Comparison of ENCODE assay signal across 8 cellular contexts in the genomic region with DNA sequence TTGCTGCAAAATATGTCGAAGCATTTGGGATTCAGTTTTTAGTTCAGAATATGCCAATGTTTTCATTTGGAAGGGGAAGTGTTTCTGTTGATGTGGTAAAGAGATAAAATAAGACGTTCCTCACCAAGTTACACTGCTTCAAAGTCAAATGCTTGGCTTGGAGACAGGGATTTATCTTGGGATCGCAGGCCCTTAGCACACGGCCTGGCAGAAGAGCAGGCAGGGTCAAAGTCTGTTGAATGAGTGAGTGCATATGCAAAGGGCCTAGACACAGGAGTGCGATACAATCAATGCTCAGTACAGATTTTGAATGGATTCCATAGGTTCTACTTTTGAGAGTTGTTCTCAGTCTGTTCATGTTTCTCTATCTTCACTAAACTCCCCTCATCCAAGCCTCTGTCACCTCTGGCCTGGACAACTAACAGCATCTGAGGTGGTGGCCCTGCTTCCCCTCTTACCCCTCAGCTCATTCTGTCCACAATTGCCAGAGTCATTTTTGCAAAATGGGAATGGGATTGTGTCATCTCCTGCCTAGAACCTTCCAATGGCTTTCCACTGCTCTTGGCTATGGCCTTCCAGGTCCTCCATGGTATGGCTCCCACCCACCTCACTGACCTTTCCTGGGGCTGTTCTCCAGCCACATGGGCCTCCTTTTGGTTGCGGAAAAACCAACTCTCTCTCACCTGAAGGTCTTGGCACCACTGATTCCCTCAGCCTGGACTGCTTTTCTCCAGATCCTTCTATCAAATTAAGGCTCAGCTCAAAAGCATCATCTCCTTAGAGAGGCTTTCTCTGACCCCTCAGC. TPM values are rescaled to one million over a fixed set of nuclear protein-coding genes. Genes with fewer than 3 reads are reported as not detected.
A peak's percentile ranks its signal among the peaks of the same experiment; 100 is the strongest.
DNase-seq lines count a peak whose midpoint lies in the region; ATAC-seq and TF ChIP-seq lines count a peak whose summit lies in the region.

No MANE protein-coding gene starts in this region.

- CTCF ChIA-PET in AG04449 (lab: Yijun Ruan, JAX) (interaction anchor here (1.1 to 15.0 kb wide), 3 partner anchors 15 to 25 kb away, joined by 3 to 108 read pairs (median 4); no protein-coding TSS in a partner anchor), RWPE1 (lab: Yijun Ruan, JAX) (no interaction called here)
- CTCF ChIA-PET in naive thymus-derived CD4-positive, alpha-beta T cell (lab: Charles Lee): no interaction called here

- no peaks in the 10 kb centered on the region for H3K9me3 ChIP-seq in breast epithelium
- H3K9me3 ChIP-seq in naive thymus-derived CD4-positive, alpha-beta T cell (ENCODE audit: control insufficient read depth in 2 of 3, low read length in 3 of 3): no peaks in the 10 kb centered on the region

- no peaks in the 10 kb centered on the region for H3K9me3 Mint-ChIP-seq in IgD-negative memory B cell
- H3K9me3 Mint-ChIP-seq in naive thymus-derived CD4-positive, alpha-beta T cell: no peaks in the 10 kb centered on the region

- peak overlapping the region; percentile 82 to 96 (median 84) for H3K27ac Mint-ChIP-seq in IgD-negative memory B cell
- H3K27ac Mint-ChIP-seq in naive thymus-derived CD4-positive, alpha-beta T cell: peak overlapping the region; percentile 2 to 85 (median 47)

- peaks cover 53 to 69% (median 57%) of the 10 kb centered on the region in 3 donors for H3K4me1 Mint-ChIP-seq in IgD-negative memory B cell
- peaks cover 55 to 92% (median 81%) of the 10 kb centered on the region in 7 donors for H3K4me1 Mint-ChIP-seq in naive thymus-derived CD4-positive, alpha-beta T cell

- H3K4me1 ChIP-seq in breast epithelium: peaks cover 19 to 46% of the 10 kb centered on the region in 2 donors
- peaks cover 60 to 69% of the 10 kb centered on the region in 2 donors for H3K4me1 ChIP-seq in naive thymus-derived CD4-positive, alpha-beta T cell (ENCODE audit: control insufficient read depth in 2 of 2, insufficient read depth in 2 of 2, low read length in 2 of 2)

- intact Hi-C loops in breast epithelium (cut with DNase I; ENCODE audit: low total_unique reads): no loop called here
- intact Hi-C loops in naive thymus-derived CD4-positive, alpha-beta T cell (cut with micrococcal nuclease): no loop called here

- TF ChIP-seq CTCF in AG04449 (IDR thresholded peaks at IDR 0.05; ENCODE audit: insufficient read depth, low read length, missing control alignments) (no peak), breast epithelium (IDR thresholded peaks at IDR 0.05) (no peak), RWPE1 (conservative IDR thresholded peaks at IDR 0.05; ENCODE audit: low read depth) (no peak)

- H3K27me3 ChIP-seq in breast epithelium: no peaks in the 10 kb centered on the region
- H3K27me3 ChIP-seq in naive thymus-derived CD4-positive, alpha-beta T cell (ENCODE audit: control insufficient read depth in 2 of 2, insufficient read depth in 2 of 2, low read length in 2 of 2): no peaks in the 10 kb centered on the region

- H3K4me3 Mint-ChIP-seq in IgD-negative memory B cell: peak overlapping the region; percentile 8 to 85 (median 74)
- H3K4me3 Mint-ChIP-seq in naive thymus-derived CD4-positive, alpha-beta T cell: peak overlapping the region; percentile 86 to 96 (median 93)

- peaks cover 4% of the 10 kb centered on the region for H3K36me3 Mint-ChIP-seq in IgD-negative memory B cell
- H3K36me3 Mint-ChIP-seq in naive thymus-derived CD4-positive, alpha-beta T cell: peaks cover 0 to 18% (median 0%) of the 10 kb centered on the region in 5 donors

- H3K27ac ChIP-seq in breast epithelium (peak overlapping the region; percentile 16 to 62), RWPE1 (no peak overlapping the region)
- H3K27ac ChIP-seq in naive thymus-derived CD4-positive, alpha-beta T cell (ENCODE audit: low read depth, low read length): no peak overlapping the region

- no peak for DNase-seq in AG04449 (ENCODE audit: low read depth, low spot score)
- no peak for DNase-seq in breast epithelium (ENCODE audit: low spot score in 2 of 2)
- no peak for DNase-seq in naive thymus-derived CD4-positive, alpha-beta T cell
- DNase-seq in RWPE1 (ENCODE audit: low spot score): no peak
- no peak for DNase-seq in activated CD4-positive, CD25-positive, alpha-beta regulatory T cell treated with anti-CD3 and anti-CD28 coated beads, Interleukin-2, amount 50 U/mL, for 72 hours
- no peak for DNase-seq in kidney tubule cell (ENCODE audit: low spot score)

- H3K36me3 ChIP-seq in breast epithelium: no peaks in the 10 kb centered on the region
- H3K36me3 ChIP-seq in naive thymus-derived CD4-positive, alpha-beta T cell (ENCODE audit: control insufficient read depth in 2 of 3, insufficient read depth in 3 of 3, low read length in 3 of 3): peaks cover 0 to 7% (median 0%) of the 10 kb centered on the region in 3 experiments

- H3K4me3 ChIP-seq in AG04449 (ENCODE audit: low read depth, low read length): peak overlapping the region; percentile 12; the same call in 1 of the 2 replicates
- peak overlapping the region; percentile 72 to 94 (median 73) for H3K4me3 ChIP-seq in breast epithelium
- no peak overlapping the region for H3K4me3 ChIP-seq in naive thymus-derived CD4-positive, alpha-beta T cell (ENCODE audit: low read length)

- ATAC-seq in naive thymus-derived CD4-positive, alpha-beta T cell: no peak
- no peak for ATAC-seq in HG03469 (IDR thresholded peaks at IDR 0.05; ENCODE audit: unreplicated experiment)

- no peak for TF ChIP-seq POLR2A in breast epithelium (IDR thresholded peaks at IDR 0.05)

- POLR2A ChIA-PET in AG04449 (lab: Yijun Ruan, JAX): no interaction called here
- POLR2A ChIA-PET in naive thymus-derived CD4-positive, alpha-beta T cell (lab: Charles Lee): interaction anchor here (1.3 kb wide), 1 partner anchor 11 kb away, joined by 4 read pairs; no protein-coding TSS in a partner anchor
- POLR2A ChIA-PET in RWPE1 (lab: Yijun Ruan, JAX; ENCODE audit: low non-redundant PET): no interaction called here

- no peaks in the 10 kb centered on the region for H3K27me3 Mint-ChIP-seq in IgD-negative memory B cell
- H3K27me3 Mint-ChIP-seq in naive thymus-derived CD4-positive, alpha-beta T cell: no peaks in the 10 kb centered on the region

RNA-seq across cellular contexts. Expression of a gene that starts 3.2 kb away (rescaled TPM):
- polyA plus RNA-seq in IgD-negative memory B cell: 11.4 TPM
- total RNA-seq in breast epithelium: 10 to 100 TPM; 50.3 to 88.5 (median 52.8) TPM
- 10 to 100 TPM; 13.2 to 39.8 (median 30.2) TPM for total RNA-seq in naive thymus-derived CD4-positive, alpha-beta T cell
- polyA plus RNA-seq in naive thymus-derived CD4-positive, alpha-beta T cell: 10 to 100 TPM; 51.0 to 83.5 TPM

RNA-seq across cellular contexts. Expression of a gene that starts 5.3 kb away (rescaled TPM):
- polyA plus RNA-seq in IgD-negative memory B cell: 21.1 TPM
- 10 to 100 TPM; 20.0 to 35.3 (median 33.1) TPM for total RNA-seq in breast epithelium
- total RNA-seq in naive thymus-derived CD4-positive, alpha-beta T cell: 10 to 100 TPM; 28.2 to 38.2 (median 34.0) TPM
- 10 to 100 TPM; 14.7 to 25.6 TPM for polyA plus RNA-seq in naive thymus-derived CD4-positive, alpha-beta T cell

Comparison
In these comparisons a context has a peak if more than half of its experiments do, and no peak if none do; other contexts are left out.
1. H3K27ac ChIP-seq: peak in breast epithelium (2 of 2); none in naive thymus-derived CD4-positive, alpha-beta T cell (single experiment) and RWPE1 (single experiment).